Comparison of ENCODE assay signal across 12 cellular contexts in the genomic region with DNA sequence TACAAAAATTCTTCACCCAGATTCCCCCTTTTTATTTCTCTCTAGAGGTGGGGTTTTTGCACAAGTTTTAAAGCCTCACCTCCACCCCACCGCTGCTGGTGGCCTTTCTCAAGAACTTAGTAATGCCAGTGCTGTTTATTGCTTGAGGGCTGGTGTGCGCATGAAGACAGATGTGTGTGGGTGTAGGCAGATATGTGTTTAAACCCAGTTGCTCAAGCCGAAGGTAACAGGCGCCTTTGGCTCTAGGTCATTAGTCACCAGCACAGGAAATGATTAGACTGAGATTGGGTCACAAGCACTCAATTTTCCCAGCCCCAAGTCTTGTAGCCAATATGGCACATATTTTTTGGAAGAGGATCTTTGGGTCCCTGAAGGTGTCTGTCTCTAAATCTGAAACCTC. TPM values are rescaled to one million over a fixed set of nuclear protein-coding genes. Genes with fewer than 3 reads are reported as not detected.
DNase-seq lines count a peak whose midpoint lies in the region; TF ChIP-seq lines count a peak whose summit lies in the region.
"Had no signal": no experiment of that assay in that cellular context is flagged by ENCODE, and none has a peak within 500 bp of the region (broad histone marks: within the 10 kb centered on the region; RNA-seq: fewer than 3 reads in every experiment).

No MANE protein-coding gene starts in this region.

- H3K4me3 ChIP-seq in coronary artery: no peak overlapping the region

- H3K9me3 Mint-ChIP-seq in activated CD4-positive, alpha-beta memory T cell treated with anti-CD3 and anti-CD28 coated beads for 36 hours: no peaks in the 10 kb centered on the region
- no peaks in the 10 kb centered on the region for H3K9me3 Mint-ChIP-seq in activated CD4-positive, alpha-beta memory T cell treated with anti-CD3 and anti-CD28 coated beads, Interleukin-2, amount 10 ng/mL, durations not matched to agents 7 days and 5 days
- H3K9me3 Mint-ChIP-seq: memory B cell had no signal

- peaks cover 56% of the 10 kb centered on the region for H3K27me3 Mint-ChIP-seq in activated CD4-positive, alpha-beta memory T cell treated with anti-CD3 and anti-CD28 coated beads for 36 hours
- peaks cover 72% of the 10 kb centered on the region for H3K27me3 Mint-ChIP-seq in activated CD4-positive, alpha-beta memory T cell treated with anti-CD3 and anti-CD28 coated beads, Interleukin-2, amount 10 ng/mL, durations not matched to agents 7 days and 5 days

- peaks cover 12% of the 10 kb centered on the region for H3K4me1 Mint-ChIP-seq in activated CD4-positive, alpha-beta memory T cell treated with anti-CD3 and anti-CD28 coated beads for 36 hours (ENCODE audit: low read depth)
- peaks cover 9% of the 10 kb centered on the region for H3K4me1 Mint-ChIP-seq in activated CD4-positive, alpha-beta memory T cell treated with anti-CD3 and anti-CD28 coated beads, Interleukin-2, amount 10 ng/mL, durations not matched to agents 7 days and 5 days

- intact Hi-C loops in activated CD4-positive, alpha-beta memory T cell treated with anti-CD3 and anti-CD28 coated beads for 36 hours (cut with micrococcal nuclease): no loop called here

- H3K36me3 Mint-ChIP-seq in activated CD4-positive, alpha-beta memory T cell treated with anti-CD3 and anti-CD28 coated beads for 36 hours: no peaks in the 10 kb centered on the region
- no peaks in the 10 kb centered on the region for H3K36me3 Mint-ChIP-seq in activated CD4-positive, alpha-beta memory T cell treated with anti-CD3 and anti-CD28 coated beads, Interleukin-2, amount 10 ng/mL, durations not matched to agents 7 days and 5 days (ENCODE audit: low read depth)
- H3K36me3 Mint-ChIP-seq: memory B cell had no signal

- POLR2A ChIA-PET in activated CD4-positive, alpha-beta memory T cell treated with anti-CD3 and anti-CD28 coated beads for 36 hours (lab: Charles Lee): no interaction called here
- POLR2A ChIA-PET in activated CD4-positive, alpha-beta memory T cell treated with anti-CD3 and anti-CD28 coated beads, Interleukin-2, amount 10 ng/mL, durations not matched to agents 7 days and 5 days (lab: Charles Lee): no interaction called here

- CTCF ChIA-PET in activated CD4-positive, alpha-beta memory T cell treated with anti-CD3 and anti-CD28 coated beads for 36 hours (lab: Charles Lee): no interaction called here
- CTCF ChIA-PET in activated CD4-positive, alpha-beta memory T cell treated with anti-CD3 and anti-CD28 coated beads, Interleukin-2, amount 10 ng/mL, durations not matched to agents 7 days and 5 days (lab: Charles Lee): no interaction called here

- H3K4me3 Mint-ChIP-seq in activated CD4-positive, alpha-beta memory T cell treated with anti-CD3 and anti-CD28 coated beads for 36 hours: no peak overlapping the region
- no peak overlapping the region for H3K4me3 Mint-ChIP-seq in activated CD4-positive, alpha-beta memory T cell treated with anti-CD3 and anti-CD28 coated beads, Interleukin-2, amount 10 ng/mL, durations not matched to agents 7 days and 5 days
- H3K4me3 Mint-ChIP-seq: B cell, memory B cell had no signal

- H3K27ac Mint-ChIP-seq in activated CD4-positive, alpha-beta memory T cell treated with anti-CD3 and anti-CD28 coated beads for 36 hours: no peak overlapping the region
- H3K27ac Mint-ChIP-seq in activated CD4-positive, alpha-beta memory T cell treated with anti-CD3 and anti-CD28 coated beads, Interleukin-2, amount 10 ng/mL, durations not matched to agents 7 days and 5 days: no peak overlapping the region
- H3K27ac Mint-ChIP-seq: B cell, memory B cell had no signal

- DNase-seq in activated CD4-positive, alpha-beta memory T cell treated with anti-CD3 and anti-CD28 coated beads for 36 hours: peak; percentile 52
- DNase-seq in activated CD4-positive, alpha-beta memory T cell treated with anti-CD3 and anti-CD28 coated beads, Interleukin-2, amount 10 ng/mL, durations not matched to agents 7 days and 5 days: no peak
- DNase-seq in LHCN-M2 (ENCODE audit: low read depth) (peak; percentile 84), coronary artery (ENCODE audit: low spot score) (peak; percentile 9), renal cortical epithelial cell (ENCODE audit: low read depth) (peak; percentile 95), NCI-H2029 (lab: John Stamatoyannopoulos, UW) (no peak), GM19238 (ENCODE audit: insufficient read length, low spot score) (no peak), GF-D8 (lab: John Stamatoyannopoulos, UW) (no peak)
- DNase-seq: NCI-H1436; NK-92 treated with Interleukin-12 subunit alpha and Interleukin-12 subunit beta, amount 100 ng/mL, for 24 hours had no signal

- TF ChIP-seq CTCF in coronary artery (IDR thresholded peaks at IDR 0.05): no peak

- no peak overlapping the region for H3K27ac ChIP-seq in coronary artery

RNA-seq across cellular contexts. Expression of a gene that starts 2.7 kb away (rescaled TPM):
- under 1 TPM; 0.31 to 0.44 TPM for total RNA-seq in activated CD4-positive, alpha-beta memory T cell treated with anti-CD3 and anti-CD28 coated beads for 36 hours
- total RNA-seq in activated CD4-positive, alpha-beta memory T cell treated with anti-CD3 and anti-CD28 coated beads, Interleukin-2, amount 10 ng/mL, durations not matched to agents 7 days and 5 days: under 1 TPM; 0.75 to 0.81 TPM
- total RNA-seq in LHCN-M2 (2014; rRNA removed) (65.3 and 68.0 TPM in 2 replicates), renal cortical epithelial cell (22.7 and 48.9 TPM in 2 replicates)
- polyA plus RNA-seq in LHCN-M2 (2012): 6.2 TPM
- total RNA-seq: B cell had no signal

Comparison
In these comparisons a context has a peak if more than half of its experiments do, and no peak if none do; other contexts are left out.
1. DNase-seq: peak in activated CD4-positive, alpha-beta memory T cell treated with anti-CD3 and anti-CD28 coated beads for 36 hours (single experiment), LHCN-M2 (single experiment), coronary artery (single experiment) and renal cortical epithelial cell (single experiment); none in activated CD4-positive, alpha-beta memory T cell treated with anti-CD3 and anti-CD28 coated beads, Interleukin-2, amount 10 ng/mL, durations not matched to agents 7 days and 5 days (single experiment), NCI-H2029 (single experiment), GM19238 (single experiment) and GF-D8 (single experiment).
2. RNA of a gene that starts 2.7 kb away (total RNA-seq): 65.3 to 68.0 TPM in LHCN-M2 and 22.7 to 48.9 TPM in renal cortical epithelial cell; 0.75 to 0.81 TPM in activated CD4-positive, alpha-beta memory T cell treated with anti-CD3 and anti-CD28 coated beads, Interleukin-2, amount 10 ng/mL, durations not matched to agents 7 days and 5 days and 0.31 to 0.44 TPM in activated CD4-positive, alpha-beta memory T cell treated with anti-CD3 and anti-CD28 coated beads for 36 hours; every median in the first group is over 10 times any median in the second.